In the genomic region with DNA sequence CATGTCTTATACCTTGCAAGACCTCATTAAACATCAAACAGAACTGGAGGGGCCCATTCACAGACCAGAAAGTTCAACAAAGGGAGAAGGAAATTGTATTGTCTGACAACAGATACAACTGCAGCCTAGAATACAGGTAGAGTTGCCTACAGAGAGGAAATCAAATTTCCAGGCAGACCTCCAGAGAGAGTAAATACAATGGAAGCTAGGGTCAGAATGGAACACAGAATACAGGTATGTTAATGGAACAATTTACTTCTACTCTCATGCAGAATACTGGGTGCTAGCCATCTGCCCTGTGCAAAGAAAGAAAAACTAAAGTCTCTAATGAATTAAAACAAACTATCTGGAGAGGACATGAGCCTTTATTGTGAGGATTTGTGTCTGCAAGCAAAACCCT, we compare ENCODE assay signal across 1 cellular context.
TF ChIP-seq lines count a peak whose summit lies in the region.

No MANE protein-coding gene starts in this region.

TF ChIP-seq in WTC11, 78 proteins besides CTCF, POLR2A, EP300 and RAD21 (continued from another document):
- TF ChIP-seq, protein P1, sequence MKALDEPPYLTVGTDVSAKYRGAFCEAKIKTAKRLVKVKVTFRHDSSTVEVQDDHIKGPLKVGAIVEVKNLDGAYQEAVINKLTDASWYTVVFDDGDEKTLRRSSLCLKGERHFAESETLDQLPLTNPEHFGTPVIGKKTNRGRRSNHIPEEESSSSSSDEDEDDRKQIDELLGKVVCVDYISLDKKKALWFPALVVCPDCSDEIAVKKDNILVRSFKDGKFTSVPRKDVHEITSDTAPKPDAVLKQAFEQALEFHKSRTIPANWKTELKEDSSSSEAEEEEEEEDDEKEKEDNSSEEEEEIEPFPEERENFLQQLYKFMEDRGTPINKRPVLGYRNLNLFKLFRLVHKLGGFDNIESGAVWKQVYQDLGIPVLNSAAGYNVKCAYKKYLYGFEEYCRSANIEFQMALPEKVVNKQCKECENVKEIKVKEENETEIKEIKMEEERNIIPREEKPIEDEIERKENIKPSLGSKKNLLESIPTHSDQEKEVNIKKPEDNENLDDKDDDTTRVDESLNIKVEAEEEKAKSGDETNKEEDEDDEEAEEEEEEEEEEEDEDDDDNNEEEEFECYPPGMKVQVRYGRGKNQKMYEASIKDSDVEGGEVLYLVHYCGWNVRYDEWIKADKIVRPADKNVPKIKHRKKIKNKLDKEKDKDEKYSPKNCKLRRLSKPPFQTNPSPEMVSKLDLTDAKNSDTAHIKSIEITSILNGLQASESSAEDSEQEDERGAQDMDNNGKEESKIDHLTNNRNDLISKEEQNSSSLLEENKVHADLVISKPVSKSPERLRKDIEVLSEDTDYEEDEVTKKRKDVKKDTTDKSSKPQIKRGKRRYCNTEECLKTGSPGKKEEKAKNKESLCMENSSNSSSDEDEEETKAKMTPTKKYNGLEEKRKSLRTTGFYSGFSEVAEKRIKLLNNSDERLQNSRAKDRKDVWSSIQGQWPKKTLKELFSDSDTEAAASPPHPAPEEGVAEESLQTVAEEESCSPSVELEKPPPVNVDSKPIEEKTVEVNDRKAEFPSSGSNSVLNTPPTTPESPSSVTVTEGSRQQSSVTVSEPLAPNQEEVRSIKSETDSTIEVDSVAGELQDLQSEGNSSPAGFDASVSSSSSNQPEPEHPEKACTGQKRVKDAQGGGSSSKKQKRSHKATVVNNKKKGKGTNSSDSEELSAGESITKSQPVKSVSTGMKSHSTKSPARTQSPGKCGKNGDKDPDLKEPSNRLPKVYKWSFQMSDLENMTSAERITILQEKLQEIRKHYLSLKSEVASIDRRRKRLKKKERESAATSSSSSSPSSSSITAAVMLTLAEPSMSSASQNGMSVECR (CRISPR knock-in tag; IDR thresholded peaks at IDR 0.05; ENCODE audit: borderline replicate concordance), result no peak
- no peak for TF ChIP-seq ZNF219 (CRISPR knock-in tag; IDR thresholded peaks at IDR 0.05; ENCODE audit: borderline replicate concordance)
- TF ChIP-seq ATF1 (CRISPR knock-in tag; IDR thresholded peaks at IDR 0.05), result no peak
- TF ChIP-seq, protein P2, sequence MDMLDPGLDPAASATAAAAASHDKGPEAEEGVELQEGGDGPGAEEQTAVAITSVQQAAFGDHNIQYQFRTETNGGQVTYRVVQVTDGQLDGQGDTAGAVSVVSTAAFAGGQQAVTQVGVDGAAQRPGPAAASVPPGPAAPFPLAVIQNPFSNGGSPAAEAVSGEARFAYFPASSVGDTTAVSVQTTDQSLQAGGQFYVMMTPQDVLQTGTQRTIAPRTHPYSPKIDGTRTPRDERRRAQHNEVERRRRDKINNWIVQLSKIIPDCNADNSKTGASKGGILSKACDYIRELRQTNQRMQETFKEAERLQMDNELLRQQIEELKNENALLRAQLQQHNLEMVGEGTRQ (CRISPR knock-in tag; IDR thresholded peaks at IDR 0.05), result no peak
- no peak for TF ChIP-seq GABPB1 (CRISPR knock-in tag; IDR thresholded peaks at IDR 0.05)
